In the genomic region with DNA sequence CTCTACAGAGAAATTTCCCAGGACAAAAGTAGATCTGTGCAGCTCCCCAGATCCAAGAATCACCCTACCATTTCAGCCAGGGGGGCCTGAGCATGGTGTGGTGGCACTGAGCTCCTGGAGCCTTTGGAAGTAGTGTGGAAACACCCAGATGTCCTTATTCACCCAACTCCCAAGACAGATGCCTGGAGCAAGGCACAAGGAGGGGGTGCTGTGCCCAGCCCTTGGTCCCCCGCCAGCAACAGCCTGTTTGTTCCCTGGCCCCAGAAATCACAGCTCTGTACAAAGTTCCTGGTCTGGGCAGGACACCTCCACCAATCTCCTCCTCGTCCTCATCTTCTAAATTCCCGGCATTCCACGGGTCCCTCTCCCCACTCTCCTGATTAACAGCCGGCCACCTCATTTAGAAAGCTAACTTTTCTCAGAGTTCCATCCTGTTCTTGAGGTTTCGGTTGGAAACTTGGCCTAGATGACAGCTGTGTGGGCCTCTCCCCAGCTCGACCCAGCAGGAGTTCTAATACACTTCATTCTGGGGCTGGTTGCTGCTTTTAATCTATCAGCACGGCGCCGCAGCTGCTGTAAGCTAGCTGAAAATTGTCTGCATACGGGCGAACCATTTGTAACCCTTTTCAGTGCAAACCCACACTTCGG, we compare ENCODE assay signal across 1 cellular context.
TF ChIP-seq lines count a peak whose summit lies in the region.

No MANE protein-coding gene starts in this region.

TF ChIP-seq in GM23338, 12 proteins besides CTCF, POLR2A, EP300 and RAD21:
- TF ChIP-seq CREB1 (CRISPR knock-in tag; IDR thresholded peaks at IDR 0.05; ENCODE audit: low read depth) (no peak), NANOG (IDR thresholded peaks at IDR 0.05; ENCODE audit: borderline replicate concordance) (no peak), STAT1 (IDR thresholded peaks at IDR 0.05; ENCODE audit: unreplicated experiment) (no peak), ZNF331 (CRISPR knock-in tag; IDR thresholded peaks at IDR 0.05; ENCODE audit: low read depth) (no peak), POLR2AphosphoS5 (IDR thresholded peaks at IDR 0.05; ENCODE audit: low read depth) (no peak), EZH2phosphoT487 (IDR thresholded peaks at IDR 0.05; ENCODE audit: unreplicated experiment) (no peak), JUNB (IDR thresholded peaks at IDR 0.05; ENCODE audit: unreplicated experiment) (no peak), ZNF114 (CRISPR knock-in tag; IDR thresholded peaks at IDR 0.05) (no peak), EZH2 (IDR thresholded peaks at IDR 0.05; ENCODE audit: low read depth, unreplicated experiment) (no peak)
- TF ChIP-seq, protein P1, sequence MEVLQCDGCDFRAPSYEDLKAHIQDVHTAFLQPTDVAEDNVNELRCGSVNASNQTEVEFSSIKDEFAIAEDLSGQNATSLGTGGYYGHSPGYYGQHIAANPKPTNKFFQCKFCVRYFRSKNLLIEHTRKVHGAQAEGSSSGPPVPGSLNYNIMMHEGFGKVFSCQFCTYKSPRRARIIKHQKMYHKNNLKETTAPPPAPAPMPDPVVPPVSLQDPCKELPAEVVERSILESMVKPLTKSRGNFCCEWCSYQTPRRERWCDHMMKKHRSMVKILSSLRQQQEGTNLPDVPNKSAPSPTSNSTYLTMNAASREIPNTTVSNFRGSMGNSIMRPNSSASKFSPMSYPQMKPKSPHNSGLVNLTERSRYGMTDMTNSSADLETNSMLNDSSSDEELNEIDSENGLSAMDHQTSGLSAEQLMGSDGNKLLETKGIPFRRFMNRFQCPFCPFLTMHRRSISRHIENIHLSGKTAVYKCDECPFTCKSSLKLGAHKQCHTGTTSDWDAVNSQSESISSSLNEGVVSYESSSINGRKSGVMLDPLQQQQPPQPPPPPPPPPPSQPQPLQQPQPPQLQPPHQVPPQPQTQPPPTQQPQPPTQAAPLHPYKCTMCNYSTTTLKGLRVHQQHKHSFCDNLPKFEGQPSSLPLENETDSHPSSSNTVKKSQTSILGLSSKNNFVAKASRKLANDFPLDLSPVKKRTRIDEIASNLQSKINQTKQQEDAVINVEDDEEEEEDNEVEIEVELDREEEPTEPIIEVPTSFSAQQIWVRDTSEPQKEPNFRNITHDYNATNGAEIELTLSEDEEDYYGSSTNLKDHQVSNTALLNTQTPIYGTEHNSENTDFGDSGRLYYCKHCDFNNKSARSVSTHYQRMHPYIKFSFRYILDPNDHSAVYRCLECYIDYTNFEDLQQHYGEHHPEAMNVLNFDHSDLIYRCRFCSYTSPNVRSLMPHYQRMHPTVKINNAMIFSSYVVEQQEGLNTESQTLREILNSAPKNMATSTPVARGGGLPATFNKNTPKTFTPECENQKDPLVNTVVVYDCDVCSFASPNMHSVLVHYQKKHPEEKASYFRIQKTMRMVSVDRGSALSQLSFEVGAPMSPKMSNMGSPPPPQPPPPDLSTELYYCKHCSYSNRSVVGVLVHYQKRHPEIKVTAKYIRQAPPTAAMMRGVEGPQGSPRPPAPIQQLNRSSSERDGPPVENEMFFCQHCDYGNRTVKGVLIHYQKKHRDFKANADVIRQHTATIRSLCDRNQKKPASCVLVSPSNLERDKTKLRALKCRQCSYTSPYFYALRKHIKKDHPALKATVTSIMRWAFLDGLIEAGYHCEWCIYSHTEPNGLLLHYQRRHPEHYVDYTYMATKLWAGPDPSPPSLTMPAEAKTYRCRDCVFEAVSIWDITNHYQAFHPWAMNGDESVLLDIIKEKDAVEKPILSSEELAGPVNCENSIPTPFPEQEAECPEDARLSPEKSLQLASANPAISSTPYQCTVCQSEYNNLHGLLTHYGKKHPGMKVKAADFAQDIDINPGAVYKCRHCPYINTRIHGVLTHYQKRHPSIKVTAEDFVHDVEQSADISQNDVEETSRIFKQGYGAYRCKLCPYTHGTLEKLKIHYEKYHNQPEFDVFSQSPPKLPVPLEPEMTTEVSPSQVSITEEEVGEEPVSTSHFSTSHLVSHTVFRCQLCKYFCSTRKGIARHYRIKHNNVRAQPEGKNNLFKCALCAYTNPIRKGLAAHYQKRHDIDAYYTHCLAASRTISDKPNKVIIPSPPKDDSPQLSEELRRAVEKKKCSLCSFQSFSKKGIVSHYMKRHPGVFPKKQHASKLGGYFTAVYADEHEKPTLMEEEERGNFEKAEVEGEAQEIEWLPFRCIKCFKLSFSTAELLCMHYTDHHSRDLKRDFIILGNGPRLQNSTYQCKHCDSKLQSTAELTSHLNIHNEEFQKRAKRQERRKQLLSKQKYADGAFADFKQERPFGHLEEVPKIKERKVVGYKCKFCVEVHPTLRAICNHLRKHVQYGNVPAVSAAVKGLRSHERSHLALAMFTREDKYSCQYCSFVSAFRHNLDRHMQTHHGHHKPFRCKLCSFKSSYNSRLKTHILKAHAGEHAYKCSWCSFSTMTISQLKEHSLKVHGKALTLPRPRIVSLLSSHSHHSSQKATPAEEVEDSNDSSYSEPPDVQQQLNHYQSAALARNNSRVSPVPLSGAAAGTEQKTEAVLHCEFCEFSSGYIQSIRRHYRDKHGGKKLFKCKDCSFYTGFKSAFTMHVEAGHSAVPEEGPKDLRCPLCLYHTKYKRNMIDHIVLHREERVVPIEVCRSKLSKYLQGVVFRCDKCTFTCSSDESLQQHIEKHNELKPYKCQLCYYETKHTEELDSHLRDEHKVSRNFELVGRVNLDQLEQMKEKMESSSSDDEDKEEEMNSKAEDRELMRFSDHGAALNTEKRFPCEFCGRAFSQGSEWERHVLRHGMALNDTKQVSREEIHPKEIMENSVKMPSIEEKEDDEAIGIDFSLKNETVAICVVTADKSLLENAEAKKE (CRISPR knock-in tag; IDR thresholded peaks at IDR 0.05), result no peak
- TF ChIP-seq, protein P2, sequence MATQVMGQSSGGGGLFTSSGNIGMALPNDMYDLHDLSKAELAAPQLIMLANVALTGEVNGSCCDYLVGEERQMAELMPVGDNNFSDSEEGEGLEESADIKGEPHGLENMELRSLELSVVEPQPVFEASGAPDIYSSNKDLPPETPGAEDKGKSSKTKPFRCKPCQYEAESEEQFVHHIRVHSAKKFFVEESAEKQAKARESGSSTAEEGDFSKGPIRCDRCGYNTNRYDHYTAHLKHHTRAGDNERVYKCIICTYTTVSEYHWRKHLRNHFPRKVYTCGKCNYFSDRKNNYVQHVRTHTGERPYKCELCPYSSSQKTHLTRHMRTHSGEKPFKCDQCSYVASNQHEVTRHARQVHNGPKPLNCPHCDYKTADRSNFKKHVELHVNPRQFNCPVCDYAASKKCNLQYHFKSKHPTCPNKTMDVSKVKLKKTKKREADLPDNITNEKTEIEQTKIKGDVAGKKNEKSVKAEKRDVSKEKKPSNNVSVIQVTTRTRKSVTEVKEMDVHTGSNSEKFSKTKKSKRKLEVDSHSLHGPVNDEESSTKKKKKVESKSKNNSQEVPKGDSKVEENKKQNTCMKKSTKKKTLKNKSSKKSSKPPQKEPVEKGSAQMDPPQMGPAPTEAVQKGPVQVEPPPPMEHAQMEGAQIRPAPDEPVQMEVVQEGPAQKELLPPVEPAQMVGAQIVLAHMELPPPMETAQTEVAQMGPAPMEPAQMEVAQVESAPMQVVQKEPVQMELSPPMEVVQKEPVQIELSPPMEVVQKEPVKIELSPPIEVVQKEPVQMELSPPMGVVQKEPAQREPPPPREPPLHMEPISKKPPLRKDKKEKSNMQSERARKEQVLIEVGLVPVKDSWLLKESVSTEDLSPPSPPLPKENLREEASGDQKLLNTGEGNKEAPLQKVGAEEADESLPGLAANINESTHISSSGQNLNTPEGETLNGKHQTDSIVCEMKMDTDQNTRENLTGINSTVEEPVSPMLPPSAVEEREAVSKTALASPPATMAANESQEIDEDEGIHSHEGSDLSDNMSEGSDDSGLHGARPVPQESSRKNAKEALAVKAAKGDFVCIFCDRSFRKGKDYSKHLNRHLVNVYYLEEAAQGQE (IDR thresholded peaks at IDR 0.05; ENCODE audit: unreplicated experiment), result no peak
- TF ChIP-seq, protein P3, sequence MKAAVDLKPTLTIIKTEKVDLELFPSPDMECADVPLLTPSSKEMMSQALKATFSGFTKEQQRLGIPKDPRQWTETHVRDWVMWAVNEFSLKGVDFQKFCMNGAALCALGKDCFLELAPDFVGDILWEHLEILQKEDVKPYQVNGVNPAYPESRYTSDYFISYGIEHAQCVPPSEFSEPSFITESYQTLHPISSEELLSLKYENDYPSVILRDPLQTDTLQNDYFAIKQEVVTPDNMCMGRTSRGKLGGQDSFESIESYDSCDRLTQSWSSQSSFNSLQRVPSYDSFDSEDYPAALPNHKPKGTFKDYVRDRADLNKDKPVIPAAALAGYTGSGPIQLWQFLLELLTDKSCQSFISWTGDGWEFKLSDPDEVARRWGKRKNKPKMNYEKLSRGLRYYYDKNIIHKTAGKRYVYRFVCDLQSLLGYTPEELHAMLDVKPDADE (IDR thresholded peaks at IDR 0.05), result no peak
